13 cellular contexts compared by ENCODE assay signal in genomic region chr11:130666781-130667251, GRCh38.
DNase-seq lines count a peak whose midpoint lies in the region; ATAC-seq and TF ChIP-seq lines count a peak whose summit lies in the region.
"Had no signal": no experiment of that assay in that cellular context is flagged by ENCODE, and none has a peak within 500 bp of the region (broad histone marks: within the 10 kb centered on the region; RNA-seq: fewer than 3 reads in every experiment).

No MANE protein-coding gene starts in this region.

- DNase-seq in cardiac muscle cell (ENCODE audit: low read depth in 1 of 2, low spot score in 1 of 2) (no peak), cardiac septum (ENCODE audit: low spot score) (no peak), SJSA1 (ENCODE audit: low read depth in 1 of 2, low spot score in 2 of 2) (peak; percentile 74 to 81), fibroblast of the aortic adventitia (ENCODE audit: low read depth) (peak; percentile 33)
- DNase-seq: activated CD4-positive, alpha-beta T cell treated with anti-CD3 and anti-CD28 coated beads, Interleukin-2, amount 50 U/mL, for 48 hours; HCEC 1CT; NCI-H510A treated with DMSO at 0.1 percent for 48 hours; stimulated activated CD8-positive, alpha-beta memory T cell treated with anti-CD3 and anti-CD28 coated beads, Interleukin-4, amount 100 ng/mL, for 48 hours had no signal

- intact Hi-C loops in cardiac septum (cut with DNase I) = no loop called here

- no peak for ATAC-seq in GM21360 (IDR thresholded peaks at IDR 0.05; ENCODE audit: unreplicated experiment)
- no peak for ATAC-seq in GM19467 (IDR thresholded peaks at IDR 0.05; ENCODE audit: unreplicated experiment)
- no peak for ATAC-seq in HG02759 (IDR thresholded peaks at IDR 0.05; ENCODE audit: unreplicated experiment)

- H3K9ac ChIP-seq in subcutaneous abdominal adipose tissue (ENCODE audit: low read length in 5 of 5) = no peak overlapping the region

- H3K27ac ChIP-seq in cardiac muscle cell (no peak overlapping the region), SJSA1 (peak overlapping the region; percentile 48), subcutaneous abdominal adipose tissue (ENCODE audit: low read depth, low read length) (peak overlapping the region; percentile 15)
- H3K27ac ChIP-seq: RWPE1 had no signal

- H3K27me3 ChIP-seq in cardiac muscle cell (no peaks in the 10 kb centered on the region), SJSA1 (replicated peaks) (no peaks in the 10 kb centered on the region), subcutaneous abdominal adipose tissue (ENCODE audit: control insufficient read depth in 5 of 5, insufficient read depth in 4 of 5, low read length in 5 of 5) (no peaks in the 10 kb centered on the region)

- TF ChIP-seq CTCF in cardiac muscle cell (IDR thresholded peaks at IDR 0.05; ENCODE audit: low read depth, low read length) (peak; percentile 21), fibroblast of the aortic adventitia (IDR thresholded peaks at IDR 0.05; ENCODE audit: insufficient read depth, low read length) (peak; percentile 16)

- H3K4me1 ChIP-seq in cardiac muscle cell (ENCODE audit: low read depth) (no peaks in the 10 kb centered on the region), SJSA1 (replicated peaks) (peaks cover 14% of the 10 kb centered on the region), subcutaneous abdominal adipose tissue (ENCODE audit: control insufficient read depth in 5 of 5, insufficient read depth in 5 of 5, low read length in 5 of 5) (peaks cover 1 to 25% (median 21%) of the 10 kb centered on the region in 5 donors)

- no peaks in the 10 kb centered on the region for H3K36me3 ChIP-seq in cardiac muscle cell
- no peaks in the 10 kb centered on the region for H3K36me3 ChIP-seq in SJSA1
- no peaks in the 10 kb centered on the region for H3K36me3 ChIP-seq in subcutaneous abdominal adipose tissue (ENCODE audit: control insufficient read depth in 5 of 5, insufficient read depth in 5 of 5, low read length in 5 of 5)

- H3K9me3 ChIP-seq in cardiac muscle cell (ENCODE audit: low read depth) (no peaks in the 10 kb centered on the region), SJSA1 (replicated peaks) (no peaks in the 10 kb centered on the region), subcutaneous abdominal adipose tissue (ENCODE audit: control insufficient read depth in 5 of 5, low read length in 5 of 5) (no peaks in the 10 kb centered on the region)

- no peak overlapping the region for H3K4me3 ChIP-seq in cardiac muscle cell
- H3K4me3 ChIP-seq in SJSA1 = no peak overlapping the region
- no peak overlapping the region for H3K4me3 ChIP-seq in fibroblast of the aortic adventitia (ENCODE audit: low read depth, low read length)
- H3K4me3 ChIP-seq in subcutaneous abdominal adipose tissue (ENCODE audit: low read depth in 1 of 5, low read length in 5 of 5) = no peak overlapping the region

Comparison
In these comparisons a context has a peak if more than half of its experiments do, and no peak if none do; other contexts are left out.
1. DNase-seq: peak in SJSA1 (2 of 2) and fibroblast of the aortic adventitia (single experiment); none in cardiac muscle cell (0 of 2) and cardiac septum (single experiment).